ENCODE assay signal across 8 cellular contexts in genomic region chr19:5691205-5691929, GRCh38. TPM values are rescaled to one million over a fixed set of nuclear protein-coding genes. Genes with fewer than 3 reads are reported as not detected.
DNase-seq lines count a peak whose midpoint lies in the region; ATAC-seq and TF ChIP-seq lines count a peak whose summit lies in the region.

No MANE protein-coding gene starts in this region.

- CTCF ChIA-PET in Panc1 (lab: Charles Lee): interaction anchor here (0.7 kb wide), 1 partner anchor 102 kb away, joined by 5 read pairs; no protein-coding TSS in a partner anchor

- peak overlapping the region; percentile 90 for H3K27ac ChIP-seq in Panc1 (ENCODE audit: low read length)

- TF ChIP-seq CTCF in Panc1 (IDR thresholded peaks at IDR 0.05): no peak

- H3K27me3 ChIP-seq in Panc1 (ENCODE audit: control insufficient read depth, insufficient read depth, low read length) (no peaks in the 10 kb centered on the region), skeletal muscle satellite cell (ENCODE audit: control insufficient read depth, insufficient read depth, low read length) (no peaks in the 10 kb centered on the region)

- H3K36me3 ChIP-seq in Panc1 (ENCODE audit: control insufficient read depth, insufficient read depth, low read length) (peaks cover 7% of the 10 kb centered on the region; the same call in 1 of the 2 replicates), skeletal muscle satellite cell (ENCODE audit: insufficient read depth, low read length) (peaks cover 61% of the 10 kb centered on the region)

- ATAC-seq in Panc1: 0 out of 2 replicates have a peak, but pooled peaks have one; percentile 1
- ATAC-seq in left ventricle myocardium superior: peak; percentile 32
- no peak for ATAC-seq in HG03159 (IDR thresholded peaks at IDR 0.05; ENCODE audit: unreplicated experiment)

- intact Hi-C loops in Panc1 (cut with micrococcal nuclease; ENCODE audit: unreplicated experiment): loop anchor here (10.0 kb wide), 1 partner anchor 103 kb away; the partner anchor contains the start of gene DUS3L
- intact Hi-C loops in left ventricle myocardium superior (cut with micrococcal nuclease): no loop called here

- peak overlapping the region; percentile 99 for H3K27ac Mint-ChIP-seq in activated naive CD8-positive, alpha-beta T cell treated with anti-CD3 and anti-CD28 coated beads for 36 hours

- H3K9me3 ChIP-seq in Panc1 (ENCODE audit: control insufficient read depth, insufficient read depth, low read depth, low read length): no peaks in the 10 kb centered on the region
- no peaks in the 10 kb centered on the region for H3K9me3 ChIP-seq in skeletal muscle satellite cell (replicated peaks; ENCODE audit: low read length)

- peak overlapping the region; percentile 99 for H3K4me3 Mint-ChIP-seq in activated naive CD8-positive, alpha-beta T cell treated with anti-CD3 and anti-CD28 coated beads for 36 hours

- no peaks in the 10 kb centered on the region for H3K9me3 Mint-ChIP-seq in activated naive CD8-positive, alpha-beta T cell treated with anti-CD3 and anti-CD28 coated beads for 36 hours

- H3K4me1 Mint-ChIP-seq in activated naive CD8-positive, alpha-beta T cell treated with anti-CD3 and anti-CD28 coated beads for 36 hours: peaks cover 21% of the 10 kb centered on the region

- no TSS peak for BruUV-seq in Panc1 (replicated peaks; lab: Mats Ljungman, UMichigan)

- H3K27me3 Mint-ChIP-seq in activated naive CD8-positive, alpha-beta T cell treated with anti-CD3 and anti-CD28 coated beads for 36 hours: peaks cover 15% of the 10 kb centered on the region

- H3K4me3 ChIP-seq in Panc1 (ENCODE audit: low read depth in 2 of 2, low read length in 2 of 2): peak overlapping the region; percentile 82 to 89
- H3K4me3 ChIP-seq in skeletal muscle satellite cell (ENCODE audit: low read length): peak overlapping the region; percentile 81

- peak; percentile 16 for DNase-seq in NCI-H510A treated with DMSO at 0.1 percent for 48 hours (lab: John Stamatoyannopoulos, UW)
- no peak for DNase-seq in NCI-H510A (lab: John Stamatoyannopoulos, UW)
- no peak for DNase-seq in Panc1 (ENCODE audit: low read depth, low spot score)
- DNase-seq in activated naive CD8-positive, alpha-beta T cell treated with anti-CD3 and anti-CD28 coated beads for 36 hours: peak; percentile 76
- peak; percentile 84 for DNase-seq in left ventricle myocardium superior
- no peak for DNase-seq in midbrain (lab: John Stamatoyannopoulos, UW)

- H3K4me1 ChIP-seq in Panc1 (ENCODE audit: control insufficient read depth, insufficient read depth, low read length) (peaks cover 12% of the 10 kb centered on the region), skeletal muscle satellite cell (ENCODE audit: control insufficient read depth, insufficient read depth, low read length) (peaks cover 29% of the 10 kb centered on the region)

- POLR2A ChIA-PET in Panc1 (lab: Charles Lee): interaction anchor here (0.6 kb wide), 2 partner anchors 32 to 97 kb away, joined by 3 to 7 read pairs; no protein-coding TSS in a partner anchor

- H3K9ac ChIP-seq in skeletal muscle satellite cell (ENCODE audit: low read depth, low read length): peak overlapping the region; percentile 90

- in situ Hi-C loops in Panc1 (cut with HindIII; ENCODE audit: low pct_unique_long_range_greater_than_20kb, low sequenced_read_pairs): no loop called here

- H3K4me2 ChIP-seq in skeletal muscle satellite cell (ENCODE audit: low read length): peak overlapping the region; percentile 97

- H3K36me3 Mint-ChIP-seq in activated naive CD8-positive, alpha-beta T cell treated with anti-CD3 and anti-CD28 coated beads for 36 hours: peaks cover 47% of the 10 kb centered on the region

RNA-seq across cellular contexts. Expression of gene RPL36, which starts 1.3 kb away (rescaled TPM):
- 465 TPM for total RNA-seq in Panc1 (2021; ENCODE audit: unreplicated experiment)
- 1,138 TPM for polyA plus RNA-seq in Panc1 (2012; ENCODE audit: insufficient read length)
- 1,000 to 10,000 TPM; 1,649 to 1,711 TPM for total RNA-seq in activated naive CD8-positive, alpha-beta T cell treated with anti-CD3 and anti-CD28 coated beads for 36 hours
- total RNA-seq in left ventricle myocardium superior: 401 TPM
- total RNA-seq in skeletal muscle satellite cell (2012; rRNA removed): 301 and 432 TPM in 2 replicates

RNA-seq across cellular contexts. Expression of gene HSD11B1L, which starts 10.5 kb away (rescaled TPM):
- 6.0 TPM for total RNA-seq in Panc1 (2021; ENCODE audit: unreplicated experiment)
- 15.9 TPM for polyA plus RNA-seq in Panc1 (2012; ENCODE audit: insufficient read length)
- 1 to 10 TPM; 1.5 to 3.2 TPM for total RNA-seq in activated naive CD8-positive, alpha-beta T cell treated with anti-CD3 and anti-CD28 coated beads for 36 hours
- total RNA-seq in left ventricle myocardium superior: 5.5 TPM
- total RNA-seq in skeletal muscle satellite cell (2012; rRNA removed): 3.3 and 7.4 TPM in 2 replicates

RNA-seq across cellular contexts. Expression of gene MICOS13, which starts 11.1 kb away (rescaled TPM):
- total RNA-seq in Panc1 (2021; ENCODE audit: unreplicated experiment) (93.5 TPM), left ventricle myocardium superior (167 TPM)
- polyA plus RNA-seq in Panc1 (2012; ENCODE audit: insufficient read length): 148 TPM
- 10 to 100 TPM; 44.6 to 53.5 TPM for total RNA-seq in activated naive CD8-positive, alpha-beta T cell treated with anti-CD3 and anti-CD28 coated beads for 36 hours
- total RNA-seq in skeletal muscle satellite cell (2012; rRNA removed): 43.9 and 52.6 TPM in 2 replicates

RNA-seq across cellular contexts. Expression of gene LONP1, which starts 28.6 kb away (rescaled TPM):
- total RNA-seq in Panc1 (2021; ENCODE audit: unreplicated experiment) (93.0 TPM), left ventricle myocardium superior (90.7 TPM)
- polyA plus RNA-seq in Panc1 (2012; ENCODE audit: insufficient read length): 250 TPM
- total RNA-seq in activated naive CD8-positive, alpha-beta T cell treated with anti-CD3 and anti-CD28 coated beads for 36 hours: 100 to 1,000 TPM; 277 to 287 TPM
- total RNA-seq in skeletal muscle satellite cell (2012; rRNA removed): 98.5 and 121 TPM in 2 replicates

RNA-seq across cellular contexts. Expression of gene CATSPERD, which starts 29.1 kb away (rescaled TPM):
- 0.08 TPM for total RNA-seq in Panc1 (2021; ENCODE audit: unreplicated experiment)
- not detected for polyA plus RNA-seq in Panc1 (2012; ENCODE audit: insufficient read length)
- not detected for total RNA-seq in activated naive CD8-positive, alpha-beta T cell treated with anti-CD3 and anti-CD28 coated beads for 36 hours
- not detected for total RNA-seq in left ventricle myocardium superior
- not detected in 2 replicates for total RNA-seq in skeletal muscle satellite cell (2012; rRNA removed)

Comparison
In these comparisons a context has a peak if more than half of its experiments do, and no peak if none do; other contexts are left out.
1. DNase-seq: peak in NCI-H510A treated with DMSO at 0.1 percent for 48 hours (single experiment), activated naive CD8-positive, alpha-beta T cell treated with anti-CD3 and anti-CD28 coated beads for 36 hours (single experiment) and left ventricle myocardium superior (single experiment); none in NCI-H510A (single experiment), Panc1 (single experiment) and midbrain (single experiment).